In the genomic region with DNA sequence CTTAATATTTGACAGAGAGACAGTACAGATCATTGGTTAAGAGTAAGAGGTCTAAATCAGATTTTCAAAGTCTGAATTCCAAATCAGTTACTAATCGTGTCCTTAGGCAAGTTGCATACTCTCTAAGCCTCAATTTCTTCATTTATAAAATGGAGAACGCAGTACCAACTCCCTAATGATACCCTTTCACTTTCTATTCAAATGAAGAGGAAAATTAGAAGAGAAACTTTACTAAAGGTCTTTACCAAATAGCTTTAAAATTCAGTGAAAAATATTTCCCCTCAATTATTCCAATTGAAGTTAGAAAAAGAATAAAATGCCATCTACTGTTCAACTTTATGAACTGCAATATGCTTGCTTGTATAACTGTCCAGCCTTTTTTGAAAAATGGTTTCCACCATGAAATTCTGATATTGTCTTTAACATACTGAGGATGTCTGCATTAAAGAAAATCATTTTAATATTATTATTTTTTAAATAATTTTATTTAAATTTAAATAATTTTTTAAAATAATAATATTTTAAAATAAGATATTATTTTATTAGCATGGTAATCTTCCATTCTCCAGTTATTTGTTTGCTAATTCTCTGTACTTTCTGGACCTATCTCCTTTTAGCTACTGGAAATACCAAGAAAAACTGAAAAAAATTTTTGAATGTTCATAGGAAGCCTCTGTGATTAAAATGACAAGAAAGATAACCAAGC, we compare ENCODE assay signal across 9 cellular contexts. TPM values are rescaled to one million over a fixed set of nuclear protein-coding genes. Genes with fewer than 3 reads are reported as not detected.
DNase-seq lines count a peak whose midpoint lies in the region; ATAC-seq, FAIRE-seq and TF ChIP-seq lines count a peak whose summit lies in the region.
"Had no signal": no experiment of that assay in that cellular context is flagged by ENCODE, and none has a peak within 500 bp of the region (broad histone marks: within the 10 kb centered on the region; RNA-seq: fewer than 3 reads in every experiment).

No MANE protein-coding gene starts in this region.

- no peaks in the 10 kb centered on the region for H3K9me3 ChIP-seq in A549

- no peak for TF ChIP-seq EP300 in A549 (IDR thresholded peaks at IDR 0.05)

- H3K4me3 ChIP-seq in A549: no peak overlapping the region

- no peaks in the 10 kb centered on the region for H3K27me3 Mint-ChIP-seq in activated T-cell treated with anti-CD3 and anti-CD28 coated beads, Interleukin-2, amount 50 U/mL, for 4 hours (ENCODE audit: low read depth)
- H3K27me3 Mint-ChIP-seq: stimulated activated naive CD8-positive, alpha-beta T cell treated with anti-CD3 and anti-CD28 coated beads, Interleukin-15, Interleukin-2, amounts not matched to agents 100 ng/mL and 50 ng/mL, for 24 hours had no signal

- H3K4me2 ChIP-seq in A549: peak overlapping the region; percentile 61

- TF ChIP-seq POLR2A in A549 (IDR thresholded peaks at IDR 0.05; ENCODE audit: low read length): no peak

- peak; percentile 90 for FAIRE-seq in A549 (lab: Jason Lieb, UNC)

- H3K27ac ChIP-seq in A549: no peak overlapping the region

- H3K9me3 Mint-ChIP-seq in activated T-cell treated with anti-CD3 and anti-CD28 coated beads, Interleukin-2, amount 50 U/mL, for 4 hours: no peaks in the 10 kb centered on the region
- H3K9me3 Mint-ChIP-seq: stimulated activated naive CD8-positive, alpha-beta T cell treated with anti-CD3 and anti-CD28 coated beads, Interleukin-15, Interleukin-2, amounts not matched to agents 100 ng/mL and 50 ng/mL, for 24 hours had no signal

- POLR2A ChIA-PET in A549 (lab: Yijun Ruan, JAX): interaction anchor here (1.3 to 1.6 kb wide), 2 partner anchors 344 to 444 kb away, joined by 4 to 5 read pairs; a partner anchor contains a TSS

- 19% methylated on average over 2 of the region's 2 CpGs for WGBS in A549 (ENCODE audit: missing lambda C conversion rate)

- peaks cover 17% of the 10 kb centered on the region for H3K36me3 Mint-ChIP-seq in activated T-cell treated with anti-CD3 and anti-CD28 coated beads, Interleukin-2, amount 50 U/mL, for 4 hours (ENCODE audit: insufficient read depth)

- peaks cover 12% of the 10 kb centered on the region for H3K4me1 Mint-ChIP-seq in activated T-cell treated with anti-CD3 and anti-CD28 coated beads, Interleukin-2, amount 50 U/mL, for 4 hours (ENCODE audit: low read depth)

- TF ChIP-seq CTCF in A549 (IDR thresholded peaks at IDR 0.05) (peak; percentile 63), GM12873 (IDR thresholded peaks at IDR 0.05; ENCODE audit: insufficient read depth, low read depth, low read length, missing control alignments) (peak; percentile 35)

- CTCF ChIA-PET in A549 (lab: Yijun Ruan, JAX): interaction anchor here (0.6 to 2.6 kb wide), 22 partner anchors 9 to 631 kb away, joined by 3 to 13 read pairs (median 4); a partner anchor contains a TSS

- TF ChIP-seq RAD21 in A549 (conservative IDR thresholded peaks at IDR 0.05 in 1 of 2, IDR thresholded peaks at IDR 0.05 in 1 of 2): peak; percentile 66 to 71

- H3K4me3 Mint-ChIP-seq in activated T-cell treated with anti-CD3 and anti-CD28 coated beads, Interleukin-2, amount 50 U/mL, for 4 hours: no peak overlapping the region
- H3K4me3 Mint-ChIP-seq: stimulated activated naive CD8-positive, alpha-beta T cell treated with anti-CD3 and anti-CD28 coated beads, Interleukin-15, Interleukin-2, amounts not matched to agents 100 ng/mL and 50 ng/mL, for 24 hours had no signal

- peak; percentile 66 to 68; a peak in 5 of 6 replicates for ATAC-seq in A549
- ATAC-seq in activated T-cell treated with anti-CD3 and anti-CD28 coated beads, Interleukin-2, amount 50 U/mL, for 4 hours: no peak
- no peak for ATAC-seq in GM19455 (IDR thresholded peaks at IDR 0.05; ENCODE audit: unreplicated experiment)
- no peak for ATAC-seq in GM21381 (IDR thresholded peaks at IDR 0.05; ENCODE audit: unreplicated experiment)

- H3K4me1 ChIP-seq in A549: peaks cover 6% of the 10 kb centered on the region; the same call in 2 of the 3 replicates

- peak; percentile 19 to 31 for DNase-seq in A549 (ENCODE audit: low read depth in 1 of 2, low spot score in 1 of 2)
- DNase-seq in NCI-H748 treated with DMSO at 0.1 percent for 48 hours (lab: John Stamatoyannopoulos, UW): peak; percentile 54
- peak; percentile 44 for DNase-seq in cerebellum (ENCODE audit: low spot score)
- DNase-seq in middle frontal gyrus (ENCODE audit: extremely low spot score, low spot score): peak; percentile 31
- DNase-seq in activated T-cell treated with anti-CD3 and anti-CD28 coated beads, Interleukin-2, amount 50 U/mL, for 4 hours: no peak

TF ChIP-seq in A549, 52 proteins besides CTCF, POLR2A, EP300 and RAD21:
- TF ChIP-seq PHF8 (IDR thresholded peaks at IDR 0.05; ENCODE audit: borderline replicate concordance, low read depth) (no peak), SREBF2 (IDR thresholded peaks at IDR 0.05) (no peak), KDM1A (IDR thresholded peaks at IDR 0.05; ENCODE audit: low read depth) (no peak), SMC3 (IDR thresholded peaks at IDR 0.05) (peak; percentile 68)
- TF ChIP-seq, protein P1, sequence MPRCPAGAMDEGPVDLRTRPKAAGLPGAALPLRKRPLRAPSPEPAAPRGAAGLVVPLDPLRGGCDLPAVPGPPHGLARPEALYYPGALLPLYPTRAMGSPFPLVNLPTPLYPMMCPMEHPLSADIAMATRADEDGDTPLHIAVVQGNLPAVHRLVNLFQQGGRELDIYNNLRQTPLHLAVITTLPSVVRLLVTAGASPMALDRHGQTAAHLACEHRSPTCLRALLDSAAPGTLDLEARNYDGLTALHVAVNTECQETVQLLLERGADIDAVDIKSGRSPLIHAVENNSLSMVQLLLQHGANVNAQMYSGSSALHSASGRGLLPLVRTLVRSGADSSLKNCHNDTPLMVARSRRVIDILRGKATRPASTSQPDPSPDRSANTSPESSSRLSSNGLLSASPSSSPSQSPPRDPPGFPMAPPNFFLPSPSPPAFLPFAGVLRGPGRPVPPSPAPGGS (IDR thresholded peaks at IDR 0.05): no peak

RNA-seq across cellular contexts. Expression of a gene that starts 36.0 kb away (rescaled TPM):
- polyA plus RNA-seq in A549 (2011; rRNA removed): 21.6 and 26.2 TPM in 2 replicates
- polyA plus RNA-seq in A549 (2012; cell fraction: cytosol; rRNA removed): 9.6 and 10.7 TPM in 2 replicates
- 15.6 and 15.8 TPM in 2 replicates for polyA plus RNA-seq in A549 (2012; cell fraction: nucleus; rRNA removed)
- polyA plus RNA-seq in A549 (2017; fragmentation: RNase III; extraction: RNeasy Plus Mini Kit Qiagen cat#74134 plus additional on column Dnase treatment): 11.5 to 14.1 TPM (median 12.7 TPM) in 3 replicates
- polyA minus RNA-seq in A549 (2011; rRNA and poly(A)+ RNA removed): 11.2 and 12.4 TPM in 2 replicates
- 28.0 TPM for total RNA-seq in cerebellum
- total RNA-seq in activated T-cell treated with anti-CD3 and anti-CD28 coated beads, Interleukin-2, amount 50 U/mL, for 4 hours: 10 to 100 TPM; 17.2 to 24.1 (median 18.6) TPM

Comparison
In these comparisons a context has a peak if more than half of its experiments do, and no peak if none do; other contexts are left out.
1. ATAC-seq: peak in A549 (2 of 2); none in activated T-cell treated with anti-CD3 and anti-CD28 coated beads, Interleukin-2, amount 50 U/mL, for 4 hours (0 of 2), GM19455 (single experiment) and GM21381 (single experiment).